ENCODE assay signal across 9 cellular contexts in the genomic region with DNA sequence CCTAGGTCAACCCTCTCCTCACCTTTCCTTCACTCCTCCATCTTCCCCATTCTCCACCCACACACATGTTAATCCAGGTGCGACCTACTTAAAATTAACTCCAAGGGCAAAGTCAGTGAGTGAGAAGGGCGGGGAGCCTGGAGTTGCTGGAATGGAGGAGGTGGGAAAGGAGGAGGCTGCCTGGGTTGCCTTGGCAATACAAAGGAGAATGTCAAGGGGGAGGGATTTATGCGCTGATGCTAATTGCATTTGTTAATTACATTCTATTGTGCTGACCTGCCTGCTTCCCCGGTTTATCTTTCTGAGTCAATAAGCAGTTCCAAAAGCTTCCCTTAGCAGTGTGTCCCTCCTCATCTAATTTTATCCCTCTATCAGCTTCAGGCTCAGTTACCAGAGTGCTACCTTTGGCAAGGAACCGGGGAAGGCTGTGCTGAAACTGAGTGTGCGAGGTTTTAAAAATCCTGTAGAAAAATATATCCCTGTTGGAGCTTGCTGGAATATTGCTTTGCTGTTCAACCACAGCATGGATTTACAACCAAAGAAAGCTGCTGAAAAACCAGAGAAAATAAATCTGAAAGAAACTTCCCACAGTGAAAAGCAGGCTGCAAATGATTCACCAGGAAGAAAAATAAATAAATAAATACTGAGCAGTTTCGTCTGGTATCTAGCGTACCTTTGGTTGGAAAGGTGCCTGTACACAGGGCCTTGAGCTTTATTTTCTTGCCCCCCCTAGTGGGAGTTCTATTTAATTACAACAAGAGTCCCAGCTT.
DNase-seq lines count a peak whose midpoint lies in the region; ATAC-seq and TF ChIP-seq lines count a peak whose summit lies in the region.
"Had no signal": no experiment of that assay in that cellular context is flagged by ENCODE, and none has a peak within 500 bp of the region (broad histone marks: within the 10 kb centered on the region; RNA-seq: fewer than 3 reads in every experiment).

No MANE protein-coding gene starts in this region.

- no peak overlapping the region for H3K4me3 ChIP-seq in HAP-1
- peak overlapping the region; percentile 13 for H3K4me3 ChIP-seq in NT2/D1 (ENCODE audit: insufficient read length, low read depth)
- H3K4me3 ChIP-seq in choroid plexus epithelial cell (ENCODE audit: low read depth, low read length), result peak overlapping the region; percentile 32
- no peak overlapping the region for H3K4me3 ChIP-seq in tibial nerve
- H3K4me3 ChIP-seq: BLaER1 treated with 17β-estradiol and CSF1 and Interleukin-3, amounts not matched to agents 10 nM and 100 nM had no signal

- in situ Hi-C loops in HAP-1 (cut with MboI; ENCODE audit: low sequenced_read_pairs), result no loop called here

- CTCF ChIA-PET in activated CD4-positive, alpha-beta T cell treated with anti-CD3 and anti-CD28 coated beads for 36 hours (lab: Charles Lee), result interaction anchor here (0.6 to 1.8 kb wide), 11 partner anchors 9 to 1075 kb away, joined by 3 to 16 read pairs (median 4); no protein-coding TSS in a partner anchor

- intact Hi-C loops in activated CD4-positive, alpha-beta T cell treated with anti-CD3 and anti-CD28 coated beads for 36 hours (cut with DNase I, micrococcal nuclease), result loop anchor here (1.0 to 10.0 kb wide), 4 partner anchors 298 to 1731 kb away; no protein-coding TSS in a partner anchor
- intact Hi-C loops in left colon (cut with DNase I, micrococcal nuclease), result loop anchor here in 1 of 2 donors (5.0 kb wide), 1 partner anchor 298 kb away; no protein-coding TSS in a partner anchor

- H3K4me1 ChIP-seq in HAP-1 (no peaks in the 10 kb centered on the region), NT2/D1 (ENCODE audit: insufficient read depth, insufficient read length) (no peaks in the 10 kb centered on the region), tibial nerve (peaks cover 0 to 7% (median 0%) of the 10 kb centered on the region in 4 donors)
- H3K4me1 ChIP-seq: BLaER1 treated with 17β-estradiol and CSF1 and Interleukin-3, amounts not matched to agents 10 nM and 100 nM had no signal

- POLR2A ChIA-PET in activated CD4-positive, alpha-beta T cell treated with anti-CD3 and anti-CD28 coated beads for 36 hours (lab: Charles Lee), result interaction anchor here (0.7 kb wide), 1 partner anchor 143 kb away, joined by 4 read pairs; no protein-coding TSS in a partner anchor

- H3K9me3 ChIP-seq in HAP-1, result no peaks in the 10 kb centered on the region
- H3K9me3 ChIP-seq in NT2/D1 (ENCODE audit: insufficient read depth, low read length), result no peaks in the 10 kb centered on the region
- H3K9me3 ChIP-seq in tibial nerve, result no peaks in the 10 kb centered on the region
- H3K9me3 ChIP-seq: BLaER1 treated with 17β-estradiol and CSF1 and Interleukin-3, amounts not matched to agents 10 nM and 100 nM had no signal

- no peak for TF ChIP-seq POLR2A in tibial nerve (IDR thresholded peaks at IDR 0.05)

- ATAC-seq in activated CD4-positive, alpha-beta T cell treated with anti-CD3 and anti-CD28 coated beads for 36 hours, result peak; percentile 79
- peak; percentile 94 for ATAC-seq in left colon

- no peaks in the 10 kb centered on the region for H3K4me1 Mint-ChIP-seq in activated CD4-positive, alpha-beta T cell treated with anti-CD3 and anti-CD28 coated beads for 36 hours

- TF ChIP-seq EP300 in tibial nerve (IDR thresholded peaks at IDR 0.05), result no peak

- H3K27ac ChIP-seq in tibial nerve, result no peak overlapping the region
- H3K27ac ChIP-seq: BLaER1 treated with 17β-estradiol and CSF1 and Interleukin-3, amounts not matched to agents 10 nM and 100 nM had no signal

- DNase-seq in activated CD4-positive, alpha-beta T cell treated with anti-CD3 and anti-CD28 coated beads for 36 hours, result peak; percentile 10
- no peak for DNase-seq in activated CD4-positive, alpha-beta T cell treated with anti-CD3 and anti-CD28 coated beads, Interleukin-2, amount 50 U/mL, for 48 hours
- peak; percentile 41 to 68 for DNase-seq in HAP-1 (ENCODE audit: low spot score in 2 of 2)
- DNase-seq in KG1 (lab: John Stamatoyannopoulos, UW), result peak; percentile 28
- DNase-seq in NT2/D1 (ENCODE audit: low read depth, low spot score), result peak; percentile 82
- DNase-seq in choroid plexus epithelial cell (ENCODE audit: low read depth), result peak; percentile 88
- peak in 1 of 2 donors; percentile 7 for DNase-seq in left colon
- DNase-seq in tibial nerve (ENCODE audit: low spot score in 2 of 2), result no peak

- no peaks in the 10 kb centered on the region for H3K36me3 Mint-ChIP-seq in activated CD4-positive, alpha-beta T cell treated with anti-CD3 and anti-CD28 coated beads for 36 hours (ENCODE audit: low read depth)

- H3K27me3 ChIP-seq in HAP-1 (ENCODE audit: low read depth) (no peaks in the 10 kb centered on the region), NT2/D1 (ENCODE audit: insufficient read depth, insufficient read length) (no peaks in the 10 kb centered on the region), tibial nerve (no peaks in the 10 kb centered on the region)
- H3K27me3 ChIP-seq: BLaER1 treated with 17β-estradiol and CSF1 and Interleukin-3, amounts not matched to agents 10 nM and 100 nM had no signal

- no peaks in the 10 kb centered on the region for H3K9me3 Mint-ChIP-seq in activated CD4-positive, alpha-beta T cell treated with anti-CD3 and anti-CD28 coated beads for 36 hours (ENCODE audit: low read depth)

- no peak overlapping the region for H3K27ac Mint-ChIP-seq in activated CD4-positive, alpha-beta T cell treated with anti-CD3 and anti-CD28 coated beads for 36 hours

- no peaks in the 10 kb centered on the region for H3K36me3 ChIP-seq in HAP-1 (replicated peaks)
- no peaks in the 10 kb centered on the region for H3K36me3 ChIP-seq in NT2/D1 (ENCODE audit: insufficient read depth, insufficient read length, low read length)
- no peaks in the 10 kb centered on the region for H3K36me3 ChIP-seq in tibial nerve
- H3K36me3 ChIP-seq: BLaER1 treated with 17β-estradiol and CSF1 and Interleukin-3, amounts not matched to agents 10 nM and 100 nM had no signal

- no peak overlapping the region for H3K4me3 Mint-ChIP-seq in activated CD4-positive, alpha-beta T cell treated with anti-CD3 and anti-CD28 coated beads for 36 hours

- no peaks in the 10 kb centered on the region for H3K27me3 Mint-ChIP-seq in activated CD4-positive, alpha-beta T cell treated with anti-CD3 and anti-CD28 coated beads for 36 hours

- 28 to 31% methylated on average over 8 of the region's 8 CpGs for WGBS in tibial nerve, 2 donors

- no peak overlapping the region for H3K9ac ChIP-seq in NT2/D1 (ENCODE audit: insufficient read length, low read depth)
- H3K9ac ChIP-seq: BLaER1 treated with 17β-estradiol and CSF1 and Interleukin-3, amounts not matched to agents 10 nM and 100 nM had no signal

- TF ChIP-seq CTCF in choroid plexus epithelial cell (conservative IDR thresholded peaks at IDR 0.05; ENCODE audit: low read depth, low read length), result peak; percentile 72
- peak; percentile 50 to 63 (median 56) for TF ChIP-seq CTCF in tibial nerve (IDR thresholded peaks at IDR 0.05)

Comparison
In these comparisons a context has a peak if more than half of its experiments do, and no peak if none do; other contexts are left out.
1. DNase-seq: peak in activated CD4-positive, alpha-beta T cell treated with anti-CD3 and anti-CD28 coated beads for 36 hours (single experiment), HAP-1 (2 of 2), KG1 (single experiment), NT2/D1 (single experiment) and choroid plexus epithelial cell (single experiment); none in activated CD4-positive, alpha-beta T cell treated with anti-CD3 and anti-CD28 coated beads, Interleukin-2, amount 50 U/mL, for 48 hours (0 of 2) and tibial nerve (0 of 2).
2. H3K4me3 ChIP-seq: peak in NT2/D1 (single experiment) and choroid plexus epithelial cell (single experiment); none in HAP-1 (single experiment) and tibial nerve (0 of 4).